Comparison of ENCODE assay signal across 23 cellular contexts in genomic region chr14:20688167-20688839, GRCh38. TPM values are rescaled to one million over a fixed set of nuclear protein-coding genes. Genes with fewer than 3 reads are reported as not detected.
DNase-seq lines count a peak whose midpoint lies in the region; ATAC-seq, FAIRE-seq and TF ChIP-seq lines count a peak whose summit lies in the region.
"Had no signal": no experiment of that assay in that cellular context is flagged by ENCODE, and none has a peak within 500 bp of the region (broad histone marks: within the 10 kb centered on the region; RNA-seq: fewer than 3 reads in every experiment).

ANG (plus strand) TSS chr14:20688764; CDS start chr14:20693565, 4,801 bp downstream.

- H3K27ac ChIP-seq in A549 (peak within 1 kb of the TSS; percentile 95), body of pancreas (peak within 1 kb of the TSS; percentile 8 to 99 (median 97)), lower lobe of right lung (no peak within 1 kb of the TSS), sigmoid colon (no peak within 1 kb of the TSS), right cardiac atrium (ENCODE audit: low read length) (no peak within 1 kb of the TSS)
- H3K27ac ChIP-seq: ascending aorta, heart right ventricle had no signal

- DNase-seq in A549 (ENCODE audit: low read depth in 1 of 2, low spot score in 1 of 2) (no peak), body of pancreas (no peak), lower lobe of right lung (no peak), sigmoid colon (no peak), HEK293T (ENCODE audit: extremely low spot score) (no peak), NCI-H2171 treated with DMSO at 0.1 percent for 48 hours (lab: John Stamatoyannopoulos, UW) (no peak), right cardiac atrium (no peak)
- DNase-seq: activated CD4-positive, alpha-beta T cell treated with anti-CD3 and anti-CD28 coated beads for 4 hours; activated naive CD4-positive, alpha-beta T cell treated with Interleukin-2 at 50 U/mL for 16 hours; CD4-positive, CD25-positive, alpha-beta regulatory T cell; DMS79; heart right ventricle; NCI-H1694 treated with DMSO at 0.1 percent for 48 hours; NCI-H345; occipital lobe; stimulated activated CD8-positive, alpha-beta memory T cell treated with anti-CD3 and anti-CD28 coated beads, Interleukin-4, amount 100 ng/mL, for 48 hours; SW 1271 had no signal

- no peak for TF ChIP-seq RAD21 in A549 (conservative IDR thresholded peaks at IDR 0.05 in 1 of 2, IDR thresholded peaks at IDR 0.05 in 1 of 2)

- H3K4me2 ChIP-seq in A549 = peak within 1 kb of the TSS; percentile 81
- H3K4me2 ChIP-seq: smooth muscle cell had no signal

- WGBS in A549 (ENCODE audit: missing lambda C conversion rate) = 63% methylated on average over 7 of the region's 7 CpGs
- WGBS in body of pancreas, 2 donors = 35 to 48% methylated on average over 7 of the region's 7 CpGs
- 23 to 65% methylated on average over 7 of the region's 7 CpGs for WGBS in sigmoid colon, 2 donors
- 73% methylated on average over 7 of the region's 7 CpGs for WGBS in right cardiac atrium

- no peak for TF ChIP-seq CTCF in A549 (IDR thresholded peaks at IDR 0.05)
- no peak for TF ChIP-seq CTCF in body of pancreas (IDR thresholded peaks at IDR 0.05)
- no peak for TF ChIP-seq CTCF in lower lobe of right lung (IDR thresholded peaks at IDR 0.05)
- no peak for TF ChIP-seq CTCF in sigmoid colon (IDR thresholded peaks at IDR 0.05)

- peaks cover 41% of the 10 kb centered on the region for H3K4me1 ChIP-seq in A549
- peaks cover 60% of the 10 kb centered on the region for H3K4me1 ChIP-seq in body of pancreas
- peaks cover 34% of the 10 kb centered on the region for H3K4me1 ChIP-seq in lower lobe of right lung
- H3K4me1 ChIP-seq in sigmoid colon = peaks cover 0 to 32% (median 26%) of the 10 kb centered on the region in 4 donors
- no peaks in the 10 kb centered on the region for H3K4me1 ChIP-seq in right cardiac atrium (ENCODE audit: control insufficient read depth, insufficient read depth, low read length)

- POLR2A ChIA-PET in A549 (lab: Yijun Ruan, JAX) (no interaction called here), HEK293T (lab: Yijun Ruan, JAX) (no interaction called here)

- no peak for FAIRE-seq in A549 (lab: Jason Lieb, UNC)
- FAIRE-seq: A204.1, islet of Langerhans, TTC549 had no signal

- no peak for TF ChIP-seq EP300 in A549 (IDR thresholded peaks at IDR 0.05)
- no peak for TF ChIP-seq EP300 in sigmoid colon (IDR thresholded peaks at IDR 0.05)

- TF ChIP-seq POLR2A in A549 (IDR thresholded peaks at IDR 0.05; ENCODE audit: low read length) = no peak
- TF ChIP-seq POLR2A in body of pancreas (IDR thresholded peaks at IDR 0.05) = no peak
- no peak for TF ChIP-seq POLR2A in sigmoid colon (IDR thresholded peaks at IDR 0.05)

- H3K4me3 ChIP-seq in A549 (0 out of 3 replicates have a peak within 1 kb of the TSS, but pooled peaks have one; percentile 12), body of pancreas (no peak within 1 kb of the TSS), lower lobe of right lung (peak within 1 kb of the TSS; percentile 81), sigmoid colon (no peak within 1 kb of the TSS), right cardiac atrium (ENCODE audit: low read length) (no peak within 1 kb of the TSS)
- H3K4me3 ChIP-seq: ascending aorta, heart right ventricle, smooth muscle cell had no signal

- CTCF ChIA-PET in A549 (lab: Yijun Ruan, JAX) (interaction anchor here (0.7 to 1.5 kb wide), 4 partner anchors 8 to 362 kb away, joined by 3 to 5 read pairs (median 3); no protein-coding TSS in a partner anchor), HEK293T (lab: Yijun Ruan, JAX) (no interaction called here)

- ATAC-seq in A549 (no peak), body of pancreas (no peak), lower lobe of right lung (no peak), HG03108 (IDR thresholded peaks at IDR 0.05; ENCODE audit: unreplicated experiment) (no peak), right cardiac atrium (no peak)
- ATAC-seq: heart right ventricle had no signal

- intact Hi-C loops in body of pancreas (cut with DNase I) (no loop called here), lower lobe of right lung (cut with DNase I) (no loop called here), sigmoid colon (cut with DNase I) (loop anchor here (10.0 kb wide), 1 partner anchor 786 kb away; the partner anchor contains the start of genes RAB2B and TOX4), right cardiac atrium (cut with DNase I) (no loop called here)

- H3K36me3 ChIP-seq in body of pancreas (replicated peaks in 1 of 2; ENCODE audit: insufficient read depth in 1 of 2, low read depth in 2 of 2) (no peaks in the 10 kb centered on the region), lower lobe of right lung (peaks cover 4% of the 10 kb centered on the region), sigmoid colon (no peaks in the 10 kb centered on the region)
- H3K36me3 ChIP-seq: ascending aorta, heart right ventricle had no signal

- no peaks in the 10 kb centered on the region for H3K27me3 ChIP-seq in body of pancreas
- no peaks in the 10 kb centered on the region for H3K27me3 ChIP-seq in lower lobe of right lung (ENCODE audit: low read depth)
- no peaks in the 10 kb centered on the region for H3K27me3 ChIP-seq in sigmoid colon
- no peaks in the 10 kb centered on the region for H3K27me3 ChIP-seq in right cardiac atrium (ENCODE audit: control insufficient read depth, insufficient read depth)
- H3K27me3 ChIP-seq: ascending aorta, heart right ventricle had no signal

- no peaks in the 10 kb centered on the region for H3K9me3 ChIP-seq in A549
- H3K9me3 ChIP-seq in body of pancreas = no peaks in the 10 kb centered on the region
- H3K9me3 ChIP-seq in lower lobe of right lung = no peaks in the 10 kb centered on the region
- no peaks in the 10 kb centered on the region for H3K9me3 ChIP-seq in sigmoid colon
- no peaks in the 10 kb centered on the region for H3K9me3 ChIP-seq in right cardiac atrium (ENCODE audit: control insufficient read depth, low read length)
- H3K9me3 ChIP-seq: ascending aorta, heart right ventricle had no signal

TF ChIP-seq in A549, 52 proteins besides CTCF, POLR2A, EP300 and RAD21:
- TF ChIP-seq EHMT2 (IDR thresholded peaks at IDR 0.05; ENCODE audit: low read depth) = no peak
- TF ChIP-seq NFE2L2 (conservative IDR thresholded peaks at IDR 0.05; ENCODE audit: low read length) = no peak
- TF ChIP-seq CHD2 (IDR thresholded peaks at IDR 0.05; ENCODE audit: low read length, partially characterized antibody) = no peak
- no peak for TF ChIP-seq TP53 (CRISPR knock-in tag; IDR thresholded peaks at IDR 0.05)
- no peak for TF ChIP-seq NR3C1 (IDR thresholded peaks at IDR 0.05)
- no peak for TF ChIP-seq NPAS2 (CRISPR knock-in tag; IDR thresholded peaks at IDR 0.05; ENCODE audit: borderline replicate concordance)

TF ChIP-seq in HEK293T, 16 proteins besides CTCF, POLR2A, EP300 and RAD21:
- no peak for TF ChIP-seq FOXM1 (IDR thresholded peaks at IDR 0.05; ENCODE audit: borderline replicate concordance)
- TF ChIP-seq, protein P1, sequence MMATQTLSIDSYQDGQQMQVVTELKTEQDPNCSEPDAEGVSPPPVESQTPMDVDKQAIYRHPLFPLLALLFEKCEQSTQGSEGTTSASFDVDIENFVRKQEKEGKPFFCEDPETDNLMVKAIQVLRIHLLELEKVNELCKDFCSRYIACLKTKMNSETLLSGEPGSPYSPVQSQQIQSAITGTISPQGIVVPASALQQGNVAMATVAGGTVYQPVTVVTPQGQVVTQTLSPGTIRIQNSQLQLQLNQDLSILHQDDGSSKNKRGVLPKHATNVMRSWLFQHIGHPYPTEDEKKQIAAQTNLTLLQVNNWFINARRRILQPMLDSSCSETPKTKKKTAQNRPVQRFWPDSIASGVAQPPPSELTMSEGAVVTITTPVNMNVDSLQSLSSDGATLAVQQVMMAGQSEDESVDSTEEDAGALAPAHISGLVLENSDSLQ (IDR thresholded peaks at IDR 0.05) = no peak
- no peak for TF ChIP-seq ELF4 (IDR thresholded peaks at IDR 0.05)
- TF ChIP-seq NFRKB (IDR thresholded peaks at IDR 0.05) = no peak
- no peak for TF ChIP-seq FOXA1 (IDR thresholded peaks at IDR 0.05)
- TF ChIP-seq ARNT (IDR thresholded peaks at IDR 0.05) = no peak
- TF ChIP-seq TARDBP (IDR thresholded peaks at IDR 0.05) = no peak
- TF ChIP-seq BHLHE40 (IDR thresholded peaks at IDR 0.05; ENCODE audit: borderline replicate concordance) = no peak
- no peak for TF ChIP-seq FOXK2 (IDR thresholded peaks at IDR 0.05)
- TF ChIP-seq SP1 (IDR thresholded peaks at IDR 0.05) = no peak
- TF ChIP-seq CTBP1 (IDR thresholded peaks at IDR 0.05; ENCODE audit: borderline replicate concordance) = no peak

RNA-seq across cellular contexts. Expression of gene ANG, which starts in this region (rescaled TPM):
- 35.4 and 46.9 TPM in 2 replicates for polyA plus RNA-seq in A549 (2011; rRNA removed)
- 10.5 and 11.6 TPM in 2 replicates for polyA plus RNA-seq in A549 (2012; cell fraction: cytosol; rRNA removed)
- polyA plus RNA-seq in A549 (2012; cell fraction: nucleus; rRNA removed) = 7.9 and 10.9 TPM in 2 replicates
- 6.5 to 10.5 TPM (median 10.2 TPM) in 3 replicates for polyA plus RNA-seq in A549 (2017; fragmentation: RNase III; extraction: RNeasy Plus Mini Kit Qiagen cat#74134 plus additional on column Dnase treatment)
- polyA minus RNA-seq in A549 (2011; rRNA and poly(A)+ RNA removed) = 19.4 and 35.5 TPM in 2 replicates
- total RNA-seq in body of pancreas = 10 to 100 TPM; 24.1 to 28.0 TPM
- total RNA-seq in lower lobe of right lung = 29.3 TPM
- 10 to 100 TPM; 13.3 to 44.4 (median 19.0) TPM for total RNA-seq in sigmoid colon
- 10 to 100 TPM; 15.5 to 28.3 (median 22.2) TPM for polyA plus RNA-seq in sigmoid colon
- 1 to 10 TPM; 6.1 to 7.9 (median 7.1) TPM for total RNA-seq in right cardiac atrium
- 11.0 TPM for polyA plus RNA-seq in right cardiac atrium

Comparison
In these comparisons a context has a peak if more than half of its experiments do, and no peak if none do; other contexts are left out.
1. H3K27ac ChIP-seq: peak in A549 (2 of 2) and body of pancreas (4 of 4); none in lower lobe of right lung (single experiment), sigmoid colon (0 of 4) and right cardiac atrium (single experiment).
2. H3K4me3 ChIP-seq: peak in A549 (single experiment) and lower lobe of right lung (single experiment); none in body of pancreas (0 of 2), sigmoid colon (0 of 4) and right cardiac atrium (single experiment).